Comparison of ENCODE assay signal across 1 cellular context in the genomic region with DNA sequence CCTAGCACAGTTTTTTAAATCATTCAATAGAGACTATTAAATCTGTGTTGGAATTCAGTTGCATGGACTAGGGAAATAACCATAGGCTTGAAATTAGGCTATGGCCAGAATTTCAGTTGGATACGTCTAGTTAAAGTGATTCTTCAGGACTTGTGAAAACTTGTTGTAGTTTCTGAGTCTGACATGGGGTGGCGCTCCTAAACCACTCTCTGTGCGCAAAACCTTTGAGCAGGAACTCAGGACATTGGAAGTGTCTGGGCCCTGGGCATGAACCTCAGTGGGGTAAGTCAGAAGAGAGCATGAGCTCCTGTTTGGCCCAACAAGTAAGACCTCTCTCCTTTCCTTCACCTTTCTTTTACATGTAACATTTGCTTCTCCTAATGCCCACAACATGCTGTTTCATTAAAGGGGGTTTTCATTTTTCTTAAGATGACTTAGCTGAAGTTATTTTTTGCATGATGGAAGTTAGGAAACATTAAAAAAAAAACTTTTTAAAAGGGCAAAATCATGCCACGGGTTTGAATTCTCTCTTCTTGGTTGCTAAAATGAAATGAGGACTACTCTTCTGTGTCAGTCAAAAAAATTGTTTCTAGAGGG.
TF ChIP-seq lines count a peak whose summit lies in the region.

No MANE protein-coding gene starts in this region.

TF ChIP-seq in WTC11, 78 proteins besides CTCF, POLR2A, EP300 and RAD21 (continued from another document):
- no peak for TF ChIP-seq STAT6 (CRISPR knock-in tag; conservative IDR thresholded peaks at IDR 0.05; ENCODE audit: low read depth)
- no peak for TF ChIP-seq FOXJ3 (CRISPR knock-in tag; IDR thresholded peaks at IDR 0.05; ENCODE audit: borderline replicate concordance)
- TF ChIP-seq RORB (CRISPR knock-in tag; IDR thresholded peaks at IDR 0.05) = no peak
- TF ChIP-seq TEAD4 (CRISPR knock-in tag; IDR thresholded peaks at IDR 0.05) = no peak
- TF ChIP-seq TCF7 (CRISPR knock-in tag; IDR thresholded peaks at IDR 0.05; ENCODE audit: low read depth) = no peak
- no peak for TF ChIP-seq ZNF219 (CRISPR knock-in tag; IDR thresholded peaks at IDR 0.05; ENCODE audit: borderline replicate concordance)
- no peak for TF ChIP-seq ETV6 (CRISPR knock-in tag; IDR thresholded peaks at IDR 0.05)
- no peak for TF ChIP-seq PREB (CRISPR knock-in tag; IDR thresholded peaks at IDR 0.05; ENCODE audit: borderline replicate concordance)
